Comparison of ENCODE assay signal across 24 cellular contexts in the genomic region with DNA sequence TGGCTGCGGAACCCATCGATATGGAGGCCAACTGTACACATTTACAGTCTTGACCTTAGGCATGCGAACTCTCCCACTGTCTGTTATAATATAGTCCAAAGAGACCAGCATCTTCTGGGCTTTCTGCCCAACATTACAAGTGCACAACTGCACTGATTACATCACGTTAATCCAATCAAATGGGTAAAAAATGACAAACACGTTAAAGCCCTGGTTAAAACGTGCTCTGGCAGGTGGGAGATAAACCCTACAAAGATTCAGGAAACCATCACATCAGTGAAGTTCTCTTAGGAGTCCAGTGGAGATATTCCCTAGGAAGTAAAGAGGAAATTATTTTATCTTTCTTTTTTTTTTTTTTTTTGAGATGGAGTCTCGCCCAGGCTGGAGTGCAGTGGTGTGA. TPM values are rescaled to one million over a fixed set of nuclear protein-coding genes. Genes with fewer than 3 reads are reported as not detected.
"Had no signal": no experiment of that assay in that cellular context is flagged by ENCODE, and none has a peak within 500 bp of the region (broad histone marks: within the 10 kb centered on the region; RNA-seq: fewer than 3 reads in every experiment).

No MANE protein-coding gene starts in this region.

- DNase-seq: effector CD4-positive, alpha-beta T cell; erythroblast; heart left ventricle; hippocampal formation; kidney glomerular epithelial cell; mucosa of descending colon; naive thymus-derived CD8-positive, alpha-beta T cell; stimulated activated naive CD4-positive, alpha-beta T cell; stomach; substantia nigra; transverse colon had no signal

- H3K4me3 ChIP-seq: coronary artery, heart left ventricle, mucosa of descending colon, skin epidermis, stomach, thoracic aorta, transverse colon had no signal

- H3K4me1 Mint-ChIP-seq: naive thymus-derived CD8-positive, alpha-beta T cell had no signal

- ATAC-seq: heart left ventricle; mucosa of descending colon; naive thymus-derived CD8-positive, alpha-beta T cell; sciatic nerve had no signal

- H3K4me3 Mint-ChIP-seq: endodermal cell; naive thymus-derived CD8-positive, alpha-beta T cell had no signal

- H3K27me3 ChIP-seq: heart left ventricle, stomach, transverse colon had no signal

- H3K36me3 Mint-ChIP-seq: naive thymus-derived CD8-positive, alpha-beta T cell had no signal

- FAIRE-seq: endothelial cell of umbilical vein, frontal cortex, islet of Langerhans had no signal

- H3K9me3 Mint-ChIP-seq: endodermal cell; naive thymus-derived CD8-positive, alpha-beta T cell had no signal

- H3K27me3 Mint-ChIP-seq: naive thymus-derived CD8-positive, alpha-beta T cell had no signal

- H3K27ac Mint-ChIP-seq: endodermal cell; naive thymus-derived CD8-positive, alpha-beta T cell had no signal

- H3K9me3 ChIP-seq: heart left ventricle, mucosa of descending colon, stomach, thoracic aorta, transverse colon had no signal

- H3K27ac ChIP-seq: coronary artery, heart left ventricle, skin epidermis, stomach, thoracic aorta, transverse colon had no signal

- H3K36me3 ChIP-seq: heart left ventricle, stomach, thoracic aorta, transverse colon had no signal

- H3K4me1 ChIP-seq: heart left ventricle had no signal

RNA-seq across cellular contexts. Expression of a gene that starts 48.0 kb away (rescaled TPM):
- total RNA-seq: dermis microvascular lymphatic vessel endothelial cell; endothelial cell of umbilical vein; frontal cortex; heart left ventricle; lung microvascular endothelial cell; mesenteric fat pad; naive thymus-derived CD8-positive, alpha-beta T cell; pulmonary artery endothelial cell had no signal
- polyA plus RNA-seq: naive thymus-derived CD8-positive, alpha-beta T cell; neural cell had no signal

RNA-seq across cellular contexts. Expression of a gene that starts 50.8 kb away (rescaled TPM):
- total RNA-seq: mesenteric fat pad had no signal
